ENCODE assay signal across 27 cellular contexts in genomic region chr20:2606507-2607006, GRCh38.
"Had no signal": no experiment of that assay in that cellular context is flagged by ENCODE, and none has a peak within 500 bp of the region (broad histone marks: within the 10 kb centered on the region; RNA-seq: fewer than 3 reads in every experiment).

No MANE protein-coding gene starts in this region.

- DNase-seq: activated CD4-positive, alpha-beta memory T cell treated with anti-CD3 and anti-CD28 coated beads for 36 hours; activated CD4-positive, alpha-beta T cell treated with anti-CD3 and anti-CD28 coated beads, Interleukin-2, amount 10 ng/mL, durations not matched to agents 24 days and 14 days; activated CD8-positive, alpha-beta memory T cell treated with anti-CD3 and anti-CD28 coated beads, Interleukin-2, amount 50 U/mL, for 4 hours; activated effector memory CD4-positive, alpha-beta T cell treated with anti-CD3 and anti-CD28 coated beads, Interleukin-2, amount 50 U/mL, for 16 hours; activated naive CD4-positive, alpha-beta T cell treated with anti-CD3 and anti-CD28 coated beads, Interleukin-2, amount 50 U/mL, for 16 hours; activated T-cell treated with anti-CD3 and anti-CD28 coated beads, Interleukin-2, amount 50 U/mL, for 1 hour; amniotic stem cell; brain microvascular endothelial cell; foreskin melanocyte; left colon; mammary epithelial cell; stimulated activated CD4-positive, alpha-beta T cell treated with anti-CD3 and anti-CD28 coated beads, Interleukin-15, amount 100 ng/mL, for 24 hours; stimulated activated naive CD4-positive, alpha-beta T cell; SW 1271; T-helper 9 cell; tibial artery; upper lobe of right lung; WERI-Rb-1 had no signal

- H3K4me1 Mint-ChIP-seq: activated CD4-positive, alpha-beta T cell treated with anti-CD3 and anti-CD28 coated beads, Interleukin-2, amount 10 ng/mL, durations not matched to agents 24 days and 14 days; nephron had no signal

- ATAC-seq: activated CD4-positive, CD25-positive, alpha-beta regulatory T cell treated with anti-CD3 and anti-CD28 coated beads, Interleukin-2, amount 50 U/mL, for 24 hours; left colon; sciatic nerve; upper lobe of right lung had no signal

- H3K27ac Mint-ChIP-seq: activated CD4-positive, alpha-beta memory T cell treated with anti-CD3 and anti-CD28 coated beads for 36 hours; activated CD4-positive, alpha-beta T cell treated with anti-CD3 and anti-CD28 coated beads, Interleukin-2, amount 10 ng/mL, durations not matched to agents 24 days and 14 days; activated T-helper 1 cell treated with anti-CD3 and anti-CD28 coated beads, Interleukin-12 subunit alpha, Interleukin-12 subunit beta, Interleukin-2, Interleukin-4 antibody, amounts not matched to agents 30 ng/mL and 10 ng/mL and 1 ng/mL, durations not matched to agents 14 hours and 24 hours and 36 hours; nephron; progenitor cell of endocrine pancreas; T-helper 1 cell treated with Interleukin-12 subunit alpha and Interleukin-12 subunit beta and Interleukin-4 antibody, amounts not matched to agents 30 μg/mL and 1 μg/mL, for 36 hours had no signal

- H3K4me3 ChIP-seq: esophagus muscularis mucosa, smooth muscle cell, suprapubic skin, tibial artery, upper lobe of right lung had no signal

- H3K4me3 Mint-ChIP-seq: activated CD4-positive, alpha-beta memory T cell treated with anti-CD3 and anti-CD28 coated beads for 36 hours; activated CD4-positive, alpha-beta T cell treated with anti-CD3 and anti-CD28 coated beads, Interleukin-2, amount 10 ng/mL, durations not matched to agents 24 days and 14 days; activated T-helper 1 cell treated with anti-CD3 and anti-CD28 coated beads, Interleukin-12 subunit alpha, Interleukin-12 subunit beta, Interleukin-2, Interleukin-4 antibody, amounts not matched to agents 30 ng/mL and 10 ng/mL and 1 ng/mL, durations not matched to agents 14 hours and 24 hours and 36 hours; nephron; T-helper 1 cell treated with Interleukin-12 subunit alpha and Interleukin-12 subunit beta and Interleukin-4 antibody, amounts not matched to agents 30 μg/mL and 1 μg/mL, for 36 hours had no signal
